Comparison of ENCODE assay signal across 1 cellular context in genomic region chr3:190307164-190307545, GRCh38.
TF ChIP-seq lines count a peak whose summit lies in the region.

No MANE protein-coding gene starts in this region.

TF ChIP-seq in HepG2, 621 proteins besides CTCF, POLR2A, EP300 and RAD21 (continued from another document and continues in another):
- TF ChIP-seq FOSL2 (CRISPR knock-in tag; IDR thresholded peaks at IDR 0.05) (peak; percentile 92), KLF16 (CRISPR knock-in tag; IDR thresholded peaks at IDR 0.05) (peak in 1 of 2 experiments; percentile 89; a peak in 2 of 4 replicates), ZMYM4 (CRISPR knock-in tag; IDR thresholded peaks at IDR 0.05) (peak; percentile 60; the same call in 1 of the 2 replicates), ZNF501 (CRISPR knock-in tag; IDR thresholded peaks at IDR 0.05) (no peak), NCOA2 (CRISPR knock-in tag; IDR thresholded peaks at IDR 0.05) (peak; percentile 96), TRAFD1 (CRISPR knock-in tag; IDR thresholded peaks at IDR 0.05; ENCODE audit: borderline replicate concordance) (no peak), ZNF138 (CRISPR knock-in tag; IDR thresholded peaks at IDR 0.05; ENCODE audit: low read depth) (no peak), NR0B2 (CRISPR knock-in tag; IDR thresholded peaks at IDR 0.05) (no peak), ZNF33A (CRISPR knock-in tag; IDR thresholded peaks at IDR 0.05; ENCODE audit: borderline replicate concordance) (no peak), THRA (CRISPR knock-in tag; IDR thresholded peaks at IDR 0.05; ENCODE audit: borderline replicate concordance) (no peak; the same call in 1 of the 2 replicates), ZHX2 (IDR thresholded peaks at IDR 0.05; ENCODE audit: low read depth) (no peak), ZHX2 (CRISPR knock-in tag; IDR thresholded peaks at IDR 0.05; ENCODE audit: borderline replicate concordance) (no peak), ZNF761 (CRISPR knock-in tag; conservative IDR thresholded peaks at IDR 0.05) (no peak), TCF12 (IDR thresholded peaks at IDR 0.05) (no peak), TCF12 (CRISPR knock-in tag; IDR thresholded peaks at IDR 0.05) (peak; percentile 76; the same call in 1 of the 2 replicates), NFAT5 (CRISPR knock-in tag; IDR thresholded peaks at IDR 0.05) (no peak), SP1 (IDR thresholded peaks at IDR 0.05) (no peak), SP1 (CRISPR knock-in tag; IDR thresholded peaks at IDR 0.05) (no peak), SRSF4 (IDR thresholded peaks at IDR 0.05; ENCODE audit: low read depth, low read length, poor library complexity, severe bottlenecking) (no peak), ZFP1 (CRISPR knock-in tag; IDR thresholded peaks at IDR 0.05) (peak; percentile 99), ZFP36 (IDR thresholded peaks at IDR 0.05; ENCODE audit: borderline replicate concordance, low read depth, low read length, partially characterized antibody) (peak; percentile 34), ZNF460 (CRISPR knock-in tag; IDR thresholded peaks at IDR 0.05; ENCODE audit: borderline replicate concordance) (no peak), ZNF691 (CRISPR knock-in tag; IDR thresholded peaks at IDR 0.05; ENCODE audit: borderline replicate concordance, low read depth) (no peak), ERF (CRISPR knock-in tag; IDR thresholded peaks at IDR 0.05) (no peak; the same call in 1 of the 2 replicates), NR1H2 (CRISPR knock-in tag; IDR thresholded peaks at IDR 0.05; ENCODE audit: borderline replicate concordance, low read depth) (no peak), LRRFIP1 (CRISPR knock-in tag; conservative IDR thresholded peaks at IDR 0.05) (no peak), ASH2L (IDR thresholded peaks at IDR 0.05; ENCODE audit: insufficient read length, low read depth, low read length) (peak; percentile 89), NFRKB (IDR thresholded peaks at IDR 0.05) (no peak), ZFP37 (CRISPR knock-in tag; IDR thresholded peaks at IDR 0.05; ENCODE audit: borderline replicate concordance) (no peak), LCORL (IDR thresholded peaks at IDR 0.05) (peak; percentile 82), LCORL (CRISPR knock-in tag; IDR thresholded peaks at IDR 0.05) (peak; percentile 52; the same call in 1 of the 2 replicates), CEBPB (IDR thresholded peaks at IDR 0.05; ENCODE audit: borderline replicate concordance, low read depth, low read length) (peak; percentile 82; the same call in 1 of the 2 replicates), E2F1 (CRISPR knock-in tag; IDR thresholded peaks at IDR 0.05) (no peak), ZFAT (CRISPR knock-in tag; conservative IDR thresholded peaks at IDR 0.05) (no peak), ZBTB38 (CRISPR knock-in tag; IDR thresholded peaks at IDR 0.05) (no peak), GATA4 (IDR thresholded peaks at IDR 0.05; ENCODE audit: borderline replicate concordance, low read depth) (peak; percentile 66; the same call in 1 of the 2 replicates), ZNF710 (CRISPR knock-in tag; IDR thresholded peaks at IDR 0.05; ENCODE audit: borderline replicate concordance) (no peak), ZNF563 (CRISPR knock-in tag; IDR thresholded peaks at IDR 0.05) (no peak), MAF1 (CRISPR knock-in tag; IDR thresholded peaks at IDR 0.05; ENCODE audit: borderline replicate concordance) (no peak), TP53 (CRISPR knock-in tag; conservative IDR thresholded peaks at IDR 0.05) (0 out of 2 replicates have a peak, but pooled peaks have one; percentile 55)
